1 cellular context compared by ENCODE assay signal in genomic region chr9:89179920-89180667, GRCh38.
A peak's percentile ranks its signal among the peaks of the same experiment; 100 is the strongest.
TF ChIP-seq lines count a peak whose summit lies in the region.

No MANE protein-coding gene starts in this region.

TF ChIP-seq in liver, 16 proteins besides CTCF, POLR2A, EP300 and RAD21 (continued from another document):
- no peak for TF ChIP-seq NR2F2 (IDR thresholded peaks at IDR 0.05)
- TF ChIP-seq YY1 (IDR thresholded peaks at IDR 0.05) = peak; percentile 74
- peak in 1 of 2 donors; percentile 27 for TF ChIP-seq GABPA (IDR thresholded peaks at IDR 0.05 in 1 of 2, conservative IDR thresholded peaks at IDR 0.05 in 1 of 2)
- no peak for TF ChIP-seq FOXA1 (IDR thresholded peaks at IDR 0.05)
- TF ChIP-seq HNF4A (conservative IDR thresholded peaks at IDR 0.05) = peak; percentile 74 to 79
- TF ChIP-seq JUND (IDR thresholded peaks at IDR 0.05) = peak; percentile 99
- TF ChIP-seq, protein P1, sequence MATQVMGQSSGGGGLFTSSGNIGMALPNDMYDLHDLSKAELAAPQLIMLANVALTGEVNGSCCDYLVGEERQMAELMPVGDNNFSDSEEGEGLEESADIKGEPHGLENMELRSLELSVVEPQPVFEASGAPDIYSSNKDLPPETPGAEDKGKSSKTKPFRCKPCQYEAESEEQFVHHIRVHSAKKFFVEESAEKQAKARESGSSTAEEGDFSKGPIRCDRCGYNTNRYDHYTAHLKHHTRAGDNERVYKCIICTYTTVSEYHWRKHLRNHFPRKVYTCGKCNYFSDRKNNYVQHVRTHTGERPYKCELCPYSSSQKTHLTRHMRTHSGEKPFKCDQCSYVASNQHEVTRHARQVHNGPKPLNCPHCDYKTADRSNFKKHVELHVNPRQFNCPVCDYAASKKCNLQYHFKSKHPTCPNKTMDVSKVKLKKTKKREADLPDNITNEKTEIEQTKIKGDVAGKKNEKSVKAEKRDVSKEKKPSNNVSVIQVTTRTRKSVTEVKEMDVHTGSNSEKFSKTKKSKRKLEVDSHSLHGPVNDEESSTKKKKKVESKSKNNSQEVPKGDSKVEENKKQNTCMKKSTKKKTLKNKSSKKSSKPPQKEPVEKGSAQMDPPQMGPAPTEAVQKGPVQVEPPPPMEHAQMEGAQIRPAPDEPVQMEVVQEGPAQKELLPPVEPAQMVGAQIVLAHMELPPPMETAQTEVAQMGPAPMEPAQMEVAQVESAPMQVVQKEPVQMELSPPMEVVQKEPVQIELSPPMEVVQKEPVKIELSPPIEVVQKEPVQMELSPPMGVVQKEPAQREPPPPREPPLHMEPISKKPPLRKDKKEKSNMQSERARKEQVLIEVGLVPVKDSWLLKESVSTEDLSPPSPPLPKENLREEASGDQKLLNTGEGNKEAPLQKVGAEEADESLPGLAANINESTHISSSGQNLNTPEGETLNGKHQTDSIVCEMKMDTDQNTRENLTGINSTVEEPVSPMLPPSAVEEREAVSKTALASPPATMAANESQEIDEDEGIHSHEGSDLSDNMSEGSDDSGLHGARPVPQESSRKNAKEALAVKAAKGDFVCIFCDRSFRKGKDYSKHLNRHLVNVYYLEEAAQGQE (IDR thresholded peaks at IDR 0.05) = peak; percentile 25
- peak in 1 of 2 donors; percentile 46 for TF ChIP-seq EGR1 (IDR thresholded peaks at IDR 0.05; ENCODE audit: low read depth in 2 of 2)
- peak; percentile 41 for TF ChIP-seq TAF1 (conservative IDR thresholded peaks at IDR 0.05)
- no peak for TF ChIP-seq HNF4G (IDR thresholded peaks at IDR 0.05)
- TF ChIP-seq ZBTB33 (IDR thresholded peaks at IDR 0.05) = no peak
